8 cellular contexts compared by ENCODE assay signal in the genomic region with DNA sequence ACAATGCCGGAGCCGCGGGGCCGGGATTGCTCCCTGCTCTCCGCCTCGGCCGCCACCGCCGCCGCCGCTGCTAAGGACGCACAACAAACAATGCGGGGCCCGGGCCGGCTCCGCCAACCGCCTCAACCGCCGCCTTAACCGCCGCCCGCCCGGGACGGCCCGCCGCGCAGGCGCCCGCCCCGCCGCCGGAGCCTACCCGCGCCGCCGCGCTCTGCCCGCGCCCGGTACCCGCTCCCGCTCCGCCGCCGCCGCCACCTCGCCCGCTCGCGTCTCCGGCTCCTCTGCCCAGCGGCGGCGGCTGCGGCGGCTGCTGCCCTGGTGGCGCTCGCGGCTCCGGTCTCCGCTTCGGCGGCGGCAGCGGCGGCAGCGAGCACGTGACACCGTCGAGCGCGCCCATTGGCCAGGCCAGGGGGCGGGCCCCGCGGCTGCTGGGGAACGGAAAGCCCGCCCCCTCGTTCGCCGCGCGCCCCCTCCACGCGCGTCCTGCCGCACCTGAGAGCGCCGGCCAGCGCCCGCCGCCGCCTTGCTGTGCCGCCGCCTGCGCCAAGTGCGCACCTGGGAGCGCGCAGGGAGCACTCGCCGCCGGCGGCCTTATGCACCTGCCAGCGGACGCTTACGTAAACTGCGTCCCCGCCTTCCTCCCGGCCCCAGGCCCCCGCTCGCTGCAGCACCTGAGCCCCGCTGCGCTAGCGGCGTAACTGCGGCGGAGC. TPM values are rescaled to one million over a fixed set of nuclear protein-coding genes. Genes with fewer than 3 reads are reported as not detected.
DNase-seq lines count a peak whose midpoint lies in the region; ATAC-seq, FAIRE-seq and TF ChIP-seq lines count a peak whose summit lies in the region.

TSS of gene STRBP (minus strand) at position 347 of the 710 bp plus-strand sequence. CDS start 84,452 bp downstream, outside the sequence.

- peak within 1 kb of the TSS; percentile 85 for H2AFZ ChIP-seq in keratinocyte (ENCODE audit: control insufficient read depth, low read length)

- peaks cover 2% of the 10 kb centered on the region for H3K36me3 Mint-ChIP-seq in activated B cell treated with CpG ODN at 0.5 μM for 24 hours (ENCODE audit: low read depth)

- H3K4me1 ChIP-seq in keratinocyte (ENCODE audit: control insufficient read depth, extremely low read depth, insufficient read depth, low read length), result peaks cover 5% of the 10 kb centered on the region

- POLR2A ChIA-PET in activated B cell treated with CpG ODN at 0.5 μM for 24 hours (lab: Charles Lee), result interaction anchor here (0.6 to 2.0 kb wide), 21 partner anchors 8 to 94 kb away, joined by 3 to 31 read pairs (median 4); no protein-coding TSS in a partner anchor

- in situ Hi-C loops in GM18951 (cut with MboI; ENCODE audit: low sequenced_read_pairs, unreplicated experiment), result no loop called here

- TF ChIP-seq CTCF in activated B cell treated with CpG ODN at 0.5 μM for 24 hours (IDR thresholded peaks at IDR 0.05), result no peak
- peak in 1 of 3 experiments; percentile 41 for TF ChIP-seq CTCF in keratinocyte (optimal IDR thresholded peaks at IDR 0.05 in 1 of 3, IDR thresholded peaks at IDR 0.05 in 1 of 3, conservative IDR thresholded peaks at IDR 0.05 in 1 of 3; ENCODE audit: extremely low read depth in 1 of 3, insufficient read depth in 2 of 3, low read length in 3 of 3)

- H3K4me3 Mint-ChIP-seq in activated B cell treated with CpG ODN at 0.5 μM for 24 hours, result peak within 1 kb of the TSS; percentile 83

- peak within 1 kb of the TSS; percentile 57 for H3K9ac ChIP-seq in keratinocyte (ENCODE audit: control insufficient read depth, extremely low read depth, insufficient read depth, low read length)

- peak; percentile 77 for TF ChIP-seq POLR2A in GM18951 (IDR thresholded peaks at IDR 0.05; ENCODE audit: extremely low read depth, insufficient read depth, insufficient read length)

- ATAC-seq in HG03175 (IDR thresholded peaks at IDR 0.05; ENCODE audit: unreplicated experiment) (peak; percentile 94), activated B cell treated with CpG ODN at 0.5 μM for 24 hours (ENCODE audit: low read depth) (peak; percentile 91)

- no peaks in the 10 kb centered on the region for H3K36me3 ChIP-seq in keratinocyte (ENCODE audit: control insufficient read depth in 2 of 2, extremely low read depth in 1 of 2, insufficient read depth in 2 of 2, low read length in 2 of 2)

- CTCF ChIA-PET in activated B cell treated with CpG ODN at 0.5 μM for 24 hours (lab: Charles Lee), result interaction anchor here (0.8 to 1.7 kb wide), 4 partner anchors 75 to 176 kb away, joined by 3 to 5 read pairs (median 3); no protein-coding TSS in a partner anchor

- no peaks in the 10 kb centered on the region for H3K27me3 Mint-ChIP-seq in activated B cell treated with CpG ODN at 0.5 μM for 24 hours

- no peaks in the 10 kb centered on the region for H3K9me3 ChIP-seq in keratinocyte (ENCODE audit: control insufficient read depth, low read depth, low read length)

- no peaks in the 10 kb centered on the region for H3K9me1 ChIP-seq in keratinocyte (ENCODE audit: control insufficient read depth, extremely low read depth, insufficient read depth, low read length)

- DNase-seq in AG08395 (ENCODE audit: low spot score), result peak; percentile 97
- DNase-seq in NCI-H2227 (lab: John Stamatoyannopoulos, UW; ENCODE audit: unreplicated experiment), result peak; percentile 95
- peak; percentile 96 for DNase-seq in activated B cell treated with CpG ODN at 0.5 μM for 24 hours
- peak; percentile 95 for DNase-seq in central memory CD4-positive, alpha-beta T cell
- DNase-seq in keratinocyte (ENCODE audit: low read depth, low spot score), result peak; percentile 28
- DNase-seq in stimulated activated CD4-positive, alpha-beta T cell treated with anti-CD3 and anti-CD28 coated beads, Interleukin-12 subunit alpha, Interleukin-12 subunit beta, amount 100 ng/mL, for 48 hours (ENCODE audit: low read depth in 2 of 3, low spot score in 1 of 3), result peak; percentile 79 to 90 (median 84)

- peaks cover 50% of the 10 kb centered on the region for H3K4me1 Mint-ChIP-seq in activated B cell treated with CpG ODN at 0.5 μM for 24 hours

- H3K27ac ChIP-seq in keratinocyte (ENCODE audit: control insufficient read depth, insufficient read depth, low read length), result no peak within 1 kb of the TSS

- H3K4me2 ChIP-seq in keratinocyte (ENCODE audit: control insufficient read depth, extremely low read depth, insufficient read depth, low read depth, low read length), result peak within 1 kb of the TSS; percentile 84

- H3K9me3 Mint-ChIP-seq in activated B cell treated with CpG ODN at 0.5 μM for 24 hours, result no peaks in the 10 kb centered on the region

- peak within 1 kb of the TSS; percentile 78 for H3K27ac Mint-ChIP-seq in activated B cell treated with CpG ODN at 0.5 μM for 24 hours

- H3K4me3 ChIP-seq in keratinocyte (ENCODE audit: control insufficient read depth in 2 of 3, extremely low read depth in 1 of 3, insufficient read depth in 2 of 3, low read depth in 1 of 3, low read length in 3 of 3), result peak within 1 kb of the TSS; percentile 69 to 84 (median 79)

- no peak for FAIRE-seq in keratinocyte (lab: Jason Lieb, UNC)

- H4K20me1 ChIP-seq in keratinocyte (ENCODE audit: control insufficient read depth, extremely low read depth, insufficient read depth, low read length), result no peaks in the 10 kb centered on the region

- no peaks in the 10 kb centered on the region for H3K27me3 ChIP-seq in keratinocyte (ENCODE audit: control insufficient read depth, extremely low read depth, insufficient read depth, low read length)

- H3K79me2 ChIP-seq in keratinocyte (ENCODE audit: control insufficient read depth, insufficient read depth, low read length), result no peaks in the 10 kb centered on the region

- intact Hi-C loops in activated B cell treated with CpG ODN at 0.5 μM for 24 hours (cut with micrococcal nuclease), result loop anchor here (1.0 to 5.0 kb wide), 7 partner anchors 34 to 363 kb away; partner anchors contain the start of gene RC3H2

- dilution Hi-C loops in keratinocyte (cut with MboI; ENCODE audit: extremely low pct_ligation_motif_present, low sequenced_read_pairs), result no loop called here

RNA-seq across cellular contexts. Expression of gene STRBP, which starts in this region (rescaled TPM):
- 124 and 127 TPM in 2 replicates for total RNA-seq in activated B cell treated with CpG ODN at 0.5 μM for 24 hours
- polyA plus RNA-seq in keratinocyte, result 7.4 to 11.3 TPM (median 7.5 TPM) in 3 replicates
- 36.2 TPM for polyA plus RNA-seq in keratinocyte (2011; ENCODE audit: low read depth)
- 7.3 and 12.9 TPM in 2 replicates for polyA plus RNA-seq in keratinocyte (2011; cell fraction: cytosol; rRNA removed)
- 8.1 and 8.5 TPM in 2 replicates for polyA plus RNA-seq in keratinocyte (2011; cell fraction: nucleus; rRNA removed)
- 9.7 and 14.2 TPM in 2 replicates for polyA plus RNA-seq in keratinocyte (2012; ENCODE audit: low replicate concordance)
- polyA minus RNA-seq in keratinocyte, result 5.8 to 7.6 TPM (median 6.9 TPM) in 3 replicates
- polyA minus RNA-seq in keratinocyte (2011; cell fraction: cytosol; rRNA and poly(A)+ RNA removed), result 11.1 TPM
- 4.6 and 5.7 TPM in 2 replicates for polyA minus RNA-seq in keratinocyte (2011; cell fraction: nucleus; rRNA and poly(A)+ RNA removed)

Comparison
In these comparisons a context has a peak if more than half of its experiments do, and no peak if none do; other contexts are left out.
1. DNase-seq: peak in every context shown above with its lines; median percentile 97 in AG08395; 96 in activated B cell treated with CpG ODN at 0.5 μM for 24 hours; 95 in NCI-H2227; 95 in central memory CD4-positive, alpha-beta T cell; 84 in stimulated activated CD4-positive, alpha-beta T cell treated with anti-CD3 and anti-CD28 coated beads, Interleukin-12 subunit alpha, Interleukin-12 subunit beta, amount 100 ng/mL, for 48 hours; 28 in keratinocyte.